10 cellular contexts compared by ENCODE assay signal in genomic region chr7:124590814-124591213, GRCh38.
"Had no signal": no experiment of that assay in that cellular context is flagged by ENCODE, and none has a peak within 500 bp of the region (broad histone marks: within the 10 kb centered on the region; RNA-seq: fewer than 3 reads in every experiment).

No MANE protein-coding gene starts in this region.

- H3K36me3 ChIP-seq: HAP-1 had no signal

- H3K9me3 ChIP-seq: HAP-1 had no signal

- H3K4me2 ChIP-seq: KMS-11 had no signal

- H3K9ac ChIP-seq: GM23248, KMS-11 had no signal

- H3K4me3 ChIP-seq: GM23248, HAP-1 had no signal

- DNase-seq: GM23248, GOT3, H7, HFFc6, Karpas-422, KBM-7 had no signal

- H2AFZ ChIP-seq: GM23248 had no signal

- ATAC-seq: HCT116 had no signal

- FAIRE-seq: HTR-8/SVneo had no signal

- H3K27ac ChIP-seq: GM23248, KMS-11 had no signal

- H3K4me1 ChIP-seq: HAP-1 had no signal
